ENCODE assay signal across 14 cellular contexts in the genomic region with DNA sequence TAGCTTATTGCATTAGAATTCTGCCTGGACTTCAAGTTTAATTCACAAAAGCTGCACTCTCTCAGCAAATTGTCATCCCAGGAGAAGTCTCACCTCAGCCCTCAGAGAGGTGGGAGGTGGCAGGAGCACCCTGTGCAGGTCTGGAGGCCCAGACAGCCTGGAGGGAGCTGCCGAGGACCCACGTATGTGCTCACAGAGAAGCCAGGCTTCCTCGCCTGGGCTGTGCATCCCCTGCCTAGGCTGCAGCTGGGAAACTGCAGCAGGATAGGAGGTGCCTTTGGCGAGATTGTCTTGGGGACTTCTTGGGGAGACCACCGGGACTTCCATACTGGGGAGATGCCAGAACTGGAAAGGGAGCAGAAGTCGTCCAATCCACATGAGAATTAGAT. TPM values are rescaled to one million over a fixed set of nuclear protein-coding genes. Genes with fewer than 3 reads are reported as not detected.
DNase-seq lines count a peak whose midpoint lies in the region; ATAC-seq, FAIRE-seq and TF ChIP-seq lines count a peak whose summit lies in the region.
"Had no signal": no experiment of that assay in that cellular context is flagged by ENCODE, and none has a peak within 500 bp of the region (broad histone marks: within the 10 kb centered on the region; RNA-seq: fewer than 3 reads in every experiment).

No MANE protein-coding gene starts in this region.

- no peaks in the 10 kb centered on the region for H3K36me3 Mint-ChIP-seq in T-helper 2 cell treated with Interferon-gamma antibody and Interleukin-4, amounts not matched to agents 5 μg/mL and 100 μg/mL, for 36 hours (ENCODE audit: low read depth)
- H3K36me3 Mint-ChIP-seq in astrocyte (ENCODE audit: low read depth, unreplicated experiment) = no peaks in the 10 kb centered on the region

- H3K4me3 ChIP-seq in KMS-11 (IDR thresholded peaks at IDR 0.05; ENCODE audit: insufficient read depth, low read depth, low read length) = no peak overlapping the region
- H3K4me3 ChIP-seq in astrocyte (ENCODE audit: insufficient read depth, low read depth, low read length) = no peak overlapping the region
- peak overlapping the region; percentile 68 for H3K4me3 ChIP-seq in neural cell (ENCODE audit: low read length)

- TF ChIP-seq RAD21 in neural cell (conservative IDR thresholded peaks at IDR 0.05) = no peak

- H3K4me3 Mint-ChIP-seq in T-helper 2 cell treated with Interferon-gamma antibody and Interleukin-4, amounts not matched to agents 5 μg/mL and 100 μg/mL, for 36 hours = peak overlapping the region; percentile 82
- peak overlapping the region; percentile 65 for H3K4me3 Mint-ChIP-seq in astrocyte (ENCODE audit: unreplicated experiment)

- no peaks in the 10 kb centered on the region for H3K9me3 Mint-ChIP-seq in T-helper 2 cell treated with Interferon-gamma antibody and Interleukin-4, amounts not matched to agents 5 μg/mL and 100 μg/mL, for 36 hours
- H3K9me3 Mint-ChIP-seq in astrocyte (ENCODE audit: unreplicated experiment) = no peaks in the 10 kb centered on the region

- H3K27ac ChIP-seq in KMS-11 = no peak overlapping the region
- no peak overlapping the region for H3K27ac ChIP-seq in astrocyte (ENCODE audit: low read depth, low read length)
- H3K27ac ChIP-seq in neural cell (ENCODE audit: low read length) = peak overlapping the region; percentile 79
- H3K27ac ChIP-seq: foreskin keratinocyte had no signal

- peak overlapping the region; percentile 74 for H3K27ac Mint-ChIP-seq in T-helper 2 cell treated with Interferon-gamma antibody and Interleukin-4, amounts not matched to agents 5 μg/mL and 100 μg/mL, for 36 hours
- no peak overlapping the region for H3K27ac Mint-ChIP-seq in astrocyte (ENCODE audit: unreplicated experiment)

- H3K4me1 Mint-ChIP-seq in T-helper 2 cell treated with Interferon-gamma antibody and Interleukin-4, amounts not matched to agents 5 μg/mL and 100 μg/mL, for 36 hours (ENCODE audit: low read depth) = peaks cover 27% of the 10 kb centered on the region
- H3K4me1 Mint-ChIP-seq in astrocyte (ENCODE audit: low read depth, unreplicated experiment) = no peaks in the 10 kb centered on the region

- no peak for TF ChIP-seq EP300 in neural cell (conservative IDR thresholded peaks at IDR 0.05; ENCODE audit: poor library complexity, severe bottlenecking)

- FAIRE-seq in astrocyte (lab: Jason Lieb, UNC) (no peak), D721Med (lab: Jason Lieb, UNC) (no peak)
- FAIRE-seq: keratinocyte had no signal

- H3K9ac ChIP-seq in KMS-11 = no peak overlapping the region
- H3K9ac ChIP-seq in astrocyte (ENCODE audit: low read length) = no peak overlapping the region
- H3K9ac ChIP-seq in neural cell (ENCODE audit: low read length) = peak overlapping the region; percentile 71

- H2AFZ ChIP-seq in KMS-11 (ENCODE audit: low read depth) (no peak overlapping the region), astrocyte (ENCODE audit: low read depth, low read length) (no peak overlapping the region), neural cell (ENCODE audit: low read depth, low read length) (no peak overlapping the region)

- no peak for DNase-seq in T-helper 2 cell treated with Interferon-gamma antibody and Interleukin-4, amounts not matched to agents 5 μg/mL and 100 μg/mL, for 36 hours (ENCODE audit: low spot score)
- no peak for DNase-seq in T-helper 2 cell
- DNase-seq in astrocyte (ENCODE audit: low read depth) = no peak
- no peak for DNase-seq in D721Med (ENCODE audit: insufficient read length, low spot score)
- DNase-seq in stimulated activated CD4-positive, alpha-beta T cell treated with anti-CD3 and anti-CD28 coated beads, Interleukin-1b, Interleukin-23, amount 100 ng/mL, for 48 hours = no peak
- DNase-seq: ACHN, dermis blood vessel endothelial cell, foreskin keratinocyte, spleen had no signal

- H3K9me3 ChIP-seq in astrocyte (ENCODE audit: insufficient read depth, low read depth, low read length) = no peaks in the 10 kb centered on the region
- H3K9me3 ChIP-seq in neural cell (ENCODE audit: low read length) = no peaks in the 10 kb centered on the region
- H3K9me3 ChIP-seq: spleen had no signal

- no peaks in the 10 kb centered on the region for H3K9me2 ChIP-seq in neural cell (ENCODE audit: insufficient read depth, low read length)

- H3K4me2 ChIP-seq in KMS-11 = peak overlapping the region; percentile 51; the same call in 1 of the 2 replicates
- no peak overlapping the region for H3K4me2 ChIP-seq in astrocyte (ENCODE audit: low read length)
- peak overlapping the region; percentile 77 for H3K4me2 ChIP-seq in neural cell (ENCODE audit: low read length)

- H3K27me3 ChIP-seq in KMS-11 (ENCODE audit: insufficient read depth, low read depth) = no peaks in the 10 kb centered on the region; the same call in 1 of the 2 replicates
- peaks cover 35% of the 10 kb centered on the region for H3K27me3 ChIP-seq in astrocyte (ENCODE audit: insufficient read depth, low read length)
- H3K27me3 ChIP-seq in neural cell (ENCODE audit: insufficient read depth, low read depth, low read length) = no peaks in the 10 kb centered on the region

- H3K4me1 ChIP-seq in KMS-11 (ENCODE audit: low read depth, poor library complexity, severe bottlenecking) = peaks cover 9% of the 10 kb centered on the region
- peaks cover 10% of the 10 kb centered on the region for H3K4me1 ChIP-seq in astrocyte (ENCODE audit: insufficient read depth, low read length)
- H3K4me1 ChIP-seq: foreskin keratinocyte had no signal

- H3K79me2 ChIP-seq in KMS-11 (ENCODE audit: insufficient read depth, low read depth) (no peaks in the 10 kb centered on the region), astrocyte (ENCODE audit: insufficient read depth, low read length) (no peaks in the 10 kb centered on the region), neural cell (replicated peaks; ENCODE audit: insufficient read depth, low read length) (no peaks in the 10 kb centered on the region)

- H3K27me3 Mint-ChIP-seq in T-helper 2 cell treated with Interferon-gamma antibody and Interleukin-4, amounts not matched to agents 5 μg/mL and 100 μg/mL, for 36 hours (ENCODE audit: low read depth) = peaks cover 5% of the 10 kb centered on the region
- H3K27me3 Mint-ChIP-seq in astrocyte (ENCODE audit: low read depth, unreplicated experiment) = peaks cover 79% of the 10 kb centered on the region

- no peaks in the 10 kb centered on the region for H4K20me1 ChIP-seq in KMS-11 (ENCODE audit: insufficient read depth)
- H4K20me1 ChIP-seq in astrocyte (ENCODE audit: insufficient read depth, low read length) = no peaks in the 10 kb centered on the region
- no peaks in the 10 kb centered on the region for H4K20me1 ChIP-seq in neural cell (ENCODE audit: insufficient read depth)

- H3F3A ChIP-seq in neural cell (ENCODE audit: insufficient read depth, low read length, poor library complexity, severe bottlenecking) = peaks cover 3% of the 10 kb centered on the region

- TF ChIP-seq CTCF in KMS-11 (conservative IDR thresholded peaks at IDR 0.05; ENCODE audit: low read depth, low read length) = no peak
- TF ChIP-seq CTCF in astrocyte (IDR thresholded peaks at IDR 0.05; ENCODE audit: insufficient read depth, low read depth, low read length) = no peak
- no peak for TF ChIP-seq CTCF in neural cell (IDR thresholded peaks at IDR 0.05; ENCODE audit: poor library complexity, severe bottlenecking)
- no peak for TF ChIP-seq CTCF in D721Med (IDR thresholded peaks at IDR 0.05; ENCODE audit: insufficient read depth, missing control alignments)

- no peak for ATAC-seq in HG02798 (IDR thresholded peaks at IDR 0.05; ENCODE audit: poor library complexity, unreplicated experiment)

- H3K36me3 ChIP-seq in KMS-11 (ENCODE audit: insufficient read depth) = no peaks in the 10 kb centered on the region
- H3K36me3 ChIP-seq in astrocyte (ENCODE audit: insufficient read depth, low read length) = no peaks in the 10 kb centered on the region
- H3K36me3 ChIP-seq in neural cell (ENCODE audit: insufficient read depth, low read length) = no peaks in the 10 kb centered on the region
- H3K36me3 ChIP-seq: spleen had no signal

TF ChIP-seq in neural cell, 6 proteins besides CTCF, POLR2A, EP300 and RAD21 (continues in another document):
- TF ChIP-seq MXI1 (conservative IDR thresholded peaks at IDR 0.05; ENCODE audit: poor library complexity, severe bottlenecking) (no peak), EZH2 (IDR thresholded peaks at IDR 0.05; ENCODE audit: borderline replicate concordance, insufficient read depth, low read length, poor library complexity, severe bottlenecking) (no peak), TAF1 (IDR thresholded peaks at IDR 0.05; ENCODE audit: low read depth) (no peak), POLR2AphosphoS5 (IDR thresholded peaks at IDR 0.05) (no peak), SMC3 (conservative IDR thresholded peaks at IDR 0.05; ENCODE audit: poor library complexity) (no peak)

RNA-seq across cellular contexts. Expression of gene CPNE6, which starts 8.8 kb away (rescaled TPM):
- not detected in 2 replicates for total RNA-seq in astrocyte
- polyA plus RNA-seq in neural cell = 2.3 and 4.1 TPM in 2 replicates
- polyA minus RNA-seq in neural cell = 0.23 and 1.2 TPM in 2 replicates
- total RNA-seq: Daoy, dermis blood vessel endothelial cell, foreskin keratinocyte had no signal
- polyA plus RNA-seq: foreskin keratinocyte, keratinocyte had no signal

RNA-seq across cellular contexts. Expression of gene PCK2, which starts 14.0 kb away (rescaled TPM):
- total RNA-seq in astrocyte = 73.8 and 101 TPM in 2 replicates
- polyA plus RNA-seq in neural cell = 0.20 and 1.2 TPM in 2 replicates
- 0.35 and 0.49 TPM in 2 replicates for polyA minus RNA-seq in neural cell

RNA-seq across cellular contexts. Expression of gene CARMIL3, which starts 28.3 kb away (rescaled TPM):
- 0.34 and 0.38 TPM in 2 replicates for total RNA-seq in astrocyte
- 43.6 and 49.3 TPM in 2 replicates for polyA plus RNA-seq in neural cell
- 33.0 and 36.0 TPM in 2 replicates for polyA minus RNA-seq in neural cell
- total RNA-seq: dermis blood vessel endothelial cell had no signal

RNA-seq across cellular contexts. Expression of gene DCAF11, which starts 34.4 kb away (rescaled TPM):
- 26.9 and 27.1 TPM in 2 replicates for total RNA-seq in astrocyte
- 74.5 and 106 TPM in 2 replicates for polyA plus RNA-seq in neural cell
- polyA minus RNA-seq in neural cell = 75.2 and 80.3 TPM in 2 replicates

RNA-seq across cellular contexts. Expression of gene NRL, which starts 34.6 kb away (rescaled TPM):
- 0.48 and 0.70 TPM in 2 replicates for total RNA-seq in astrocyte
- polyA plus RNA-seq in neural cell = 9.5 TPM in 2 replicates
- 5.6 and 7.5 TPM in 2 replicates for polyA minus RNA-seq in neural cell
